8 cellular contexts compared by ENCODE assay signal in the genomic region with DNA sequence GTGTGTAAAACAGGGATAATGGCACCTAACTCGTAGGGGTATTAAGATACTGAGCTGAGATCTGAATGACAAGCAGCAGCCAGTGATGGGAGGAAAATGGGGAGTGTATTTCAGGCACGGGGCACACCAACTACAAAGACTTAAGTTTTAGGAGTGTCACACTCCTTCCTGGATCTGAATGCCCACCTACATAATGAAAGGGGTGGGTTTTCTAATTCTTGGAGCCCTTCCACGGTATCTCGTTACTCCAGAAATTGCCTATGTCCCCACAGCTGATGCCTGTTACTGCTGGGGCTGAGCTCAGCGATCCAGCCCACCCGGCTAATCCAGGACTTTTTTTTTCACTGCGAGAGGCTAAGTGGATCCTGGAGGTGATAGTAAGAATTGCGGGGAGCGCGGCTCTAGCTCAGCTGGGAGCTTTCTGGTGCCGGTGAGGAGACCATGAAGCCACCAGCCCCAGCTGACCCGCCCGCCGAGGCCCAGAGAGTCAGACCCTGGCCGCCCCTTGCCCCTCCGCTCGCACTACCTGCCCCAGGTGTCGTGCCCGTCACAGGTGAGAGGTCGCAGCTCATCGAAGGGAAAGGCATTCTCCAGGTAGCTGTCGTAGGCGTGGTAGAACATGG. TPM values are rescaled to one million over a fixed set of nuclear protein-coding genes. Genes with fewer than 3 reads are reported as not detected.
A peak's percentile ranks its signal among the peaks of the same experiment; 100 is the strongest.
DNase-seq lines count a peak whose midpoint lies in the region; ATAC-seq, FAIRE-seq and TF ChIP-seq lines count a peak whose summit lies in the region.

No MANE protein-coding gene starts in this region.

- H3K9me3 ChIP-seq in A549 (no peaks in the 10 kb centered on the region), adipocyte (ENCODE audit: control insufficient read depth, low read length) (no peaks in the 10 kb centered on the region), iPS DF 6.9 (ENCODE audit: control insufficient read depth, insufficient read depth, low read length) (no peaks in the 10 kb centered on the region), skeletal muscle tissue (ENCODE audit: control insufficient read depth in 3 of 3, low read length in 3 of 3) (no peaks in the 10 kb centered on the region)

- DNase-seq in A549 (ENCODE audit: low read depth in 1 of 2, low spot score in 1 of 2) (peak in 1 of 2 experiments; percentile 78), NB4 (ENCODE audit: low read depth) (peak; percentile 51), adipocyte (ENCODE audit: low read depth) (peak; percentile 44), iPS DF 6.9 (ENCODE audit: low read depth, low spot score) (no peak), NCI-H187 treated with DMSO at 0.1 percent for 48 hours (lab: John Stamatoyannopoulos, UW) (no peak), NCI-H2081 (lab: John Stamatoyannopoulos, UW) (no peak)

- 8% methylated on average over 14 of the region's 23 CpGs for WGBS in A549 (ENCODE audit: missing lambda C conversion rate)
- no CpG with 5 or more reads among the region's 23 CpGs for WGBS in iPS DF 6.9 (ENCODE audit: insufficient coverage, insufficient read length)

- TF ChIP-seq EP300 in A549 (IDR thresholded peaks at IDR 0.05): no peak

- TF ChIP-seq POLR2A in A549 (IDR thresholded peaks at IDR 0.05; ENCODE audit: low read length) (no peak), NB4 (IDR thresholded peaks at IDR 0.05; ENCODE audit: extremely low read depth, insufficient read length) (no peak)

- TF ChIP-seq CTCF in A549 (IDR thresholded peaks at IDR 0.05) (no peak), NB4 (IDR thresholded peaks at IDR 0.05; ENCODE audit: low read depth, low read length) (no peak)

- TF ChIP-seq RAD21 in A549 (conservative IDR thresholded peaks at IDR 0.05 in 1 of 2, IDR thresholded peaks at IDR 0.05 in 1 of 2): no peak

- H3K36me3 ChIP-seq in adipocyte (ENCODE audit: control insufficient read depth, insufficient read depth, low read length, severe bottlenecking) (peaks cover 13% of the 10 kb centered on the region), iPS DF 6.9 (ENCODE audit: control insufficient read depth, insufficient read depth, low read length) (no peaks in the 10 kb centered on the region; the same call in 1 of the 2 replicates), skeletal muscle tissue (ENCODE audit: control insufficient read depth in 3 of 3, insufficient read depth in 3 of 3, low read length in 3 of 3) (peaks cover 3 to 19% (median 11%) of the 10 kb centered on the region in 3 donors)

- H3K27ac ChIP-seq in A549 (peak overlapping the region; percentile 89), iPS DF 6.9 (ENCODE audit: low read length) (no peak overlapping the region), skeletal muscle tissue (ENCODE audit: low read depth, low read length) (peak overlapping the region; percentile 57)

- H3K4me3 ChIP-seq in A549 (peak overlapping the region; percentile 78), GM08714 (ENCODE audit: low read length) (peak overlapping the region; percentile 95), NB4 (ENCODE audit: low read depth, low read length) (peak overlapping the region; percentile 96), adipocyte (ENCODE audit: low read length) (peak overlapping the region; percentile 96), iPS DF 6.9 (ENCODE audit: low read length) (peak overlapping the region; percentile 60), skeletal muscle tissue (ENCODE audit: low read length in 3 of 3) (peak overlapping the region; percentile 86 to 96 (median 92))

- H3K4me1 ChIP-seq in A549 (peaks cover 17% of the 10 kb centered on the region), adipocyte (ENCODE audit: control insufficient read depth, insufficient read depth, low read length) (peaks cover 37% of the 10 kb centered on the region), iPS DF 6.9 (ENCODE audit: control insufficient read depth, insufficient read depth, low read length) (peaks cover 1% of the 10 kb centered on the region; the same call in 1 of the 2 replicates), skeletal muscle tissue (ENCODE audit: control insufficient read depth in 3 of 3, insufficient read depth in 3 of 3, low read length in 3 of 3) (peaks cover 16 to 18% (median 17%) of the 10 kb centered on the region in 3 donors)

- H3K27me3 ChIP-seq in adipocyte (replicated peaks; ENCODE audit: control insufficient read depth, insufficient read depth, low read length) (no peaks in the 10 kb centered on the region), iPS DF 6.9 (ENCODE audit: control insufficient read depth, insufficient read depth, low read length) (no peaks in the 10 kb centered on the region), skeletal muscle tissue (ENCODE audit: control insufficient read depth in 3 of 3, insufficient read depth in 3 of 3, low read length in 3 of 3) (no peaks in the 10 kb centered on the region)

- POLR2A ChIA-PET in A549 (lab: Yijun Ruan, JAX): interaction anchor here (0.9 to 2.2 kb wide), 7 partner anchors 14 to 131 kb away, joined by 3 to 9 read pairs (median 4); partner anchors contain the start of gene MMP24OS

- CTCF ChIA-PET in A549 (lab: Yijun Ruan, JAX): interaction anchor here (0.8 to 10.8 kb wide), 16 partner anchors 10 to 311 kb away, joined by 3 to 333 read pairs (median 5); partner anchors contain the start of gene MMP24OS

- peak; percentile 70 to 77 for ATAC-seq in A549

- H3K4me2 ChIP-seq in A549: peak overlapping the region; percentile 98

- no peak for FAIRE-seq in A549 (lab: Jason Lieb, UNC)

- H3K9ac ChIP-seq in adipocyte (ENCODE audit: low read length): peak overlapping the region; percentile 96
- peak overlapping the region; percentile 66 to 87 (median 81) for H3K9ac ChIP-seq in skeletal muscle tissue (ENCODE audit: low read depth in 1 of 3, low read length in 3 of 3)

TF ChIP-seq in A549, 52 proteins besides CTCF, POLR2A, EP300 and RAD21:
- TF ChIP-seq, protein P1, sequence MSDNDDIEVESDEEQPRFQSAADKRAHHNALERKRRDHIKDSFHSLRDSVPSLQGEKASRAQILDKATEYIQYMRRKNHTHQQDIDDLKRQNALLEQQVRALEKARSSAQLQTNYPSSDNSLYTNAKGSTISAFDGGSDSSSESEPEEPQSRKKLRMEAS (IDR thresholded peaks at IDR 0.05): no peak
- no peak for TF ChIP-seq ZFP36 (IDR thresholded peaks at IDR 0.05; ENCODE audit: borderline replicate concordance, partially characterized antibody)
- TF ChIP-seq REST (IDR thresholded peaks at IDR 0.05): no peak
- TF ChIP-seq BHLHE40 (IDR thresholded peaks at IDR 0.05; ENCODE audit: low read depth, low read length): no peak

RNA-seq across cellular contexts. Expression of gene EDEM2, which starts 0.7 kb away (rescaled TPM):
- polyA plus RNA-seq in A549 (2011; rRNA removed): 41.2 and 41.6 TPM in 2 replicates
- polyA plus RNA-seq in A549 (2012; cell fraction: cytosol; rRNA removed): 40.9 and 49.9 TPM in 2 replicates
- 40.4 and 42.3 TPM in 2 replicates for polyA plus RNA-seq in A549 (2012; cell fraction: nucleus; rRNA removed)
- polyA plus RNA-seq in A549 (2017; fragmentation: RNase III; extraction: RNeasy Plus Mini Kit Qiagen cat#74134 plus additional on column Dnase treatment): 48.9 to 52.0 TPM (median 51.2 TPM) in 3 replicates
- polyA minus RNA-seq in A549 (2011; rRNA and poly(A)+ RNA removed): 36.1 and 36.2 TPM in 2 replicates
- total RNA-seq in skeletal muscle tissue: 7.8 TPM

RNA-seq across cellular contexts. Expression of gene PROCR, which starts 25.5 kb away (rescaled TPM):
- 123 and 127 TPM in 2 replicates for polyA plus RNA-seq in A549 (2011; rRNA removed)
- polyA plus RNA-seq in A549 (2012; cell fraction: cytosol; rRNA removed): 183 and 229 TPM in 2 replicates
- polyA plus RNA-seq in A549 (2012; cell fraction: nucleus; rRNA removed): 195 and 257 TPM in 2 replicates
- polyA plus RNA-seq in A549 (2017; fragmentation: RNase III; extraction: RNeasy Plus Mini Kit Qiagen cat#74134 plus additional on column Dnase treatment): 132 to 149 TPM (median 134 TPM) in 3 replicates
- 57.6 and 61.8 TPM in 2 replicates for polyA minus RNA-seq in A549 (2011; rRNA and poly(A)+ RNA removed)
- 50.6 TPM for total RNA-seq in skeletal muscle tissue

RNA-seq across cellular contexts. Expression of gene TRPC4AP, which starts 53.8 kb away (rescaled TPM):
- polyA plus RNA-seq in A549 (2011; rRNA removed): 55.3 and 64.6 TPM in 2 replicates
- 51.8 and 65.8 TPM in 2 replicates for polyA plus RNA-seq in A549 (2012; cell fraction: cytosol; rRNA removed)
- 118 and 120 TPM in 2 replicates for polyA plus RNA-seq in A549 (2012; cell fraction: nucleus; rRNA removed)
- 49.5 to 51.4 TPM (median 50.7 TPM) in 3 replicates for polyA plus RNA-seq in A549 (2017; fragmentation: RNase III; extraction: RNeasy Plus Mini Kit Qiagen cat#74134 plus additional on column Dnase treatment)
- polyA minus RNA-seq in A549 (2011; rRNA and poly(A)+ RNA removed): 70.9 and 76.2 TPM in 2 replicates
- total RNA-seq in skeletal muscle tissue: 49.6 TPM

Comparison
In these comparisons a context has a peak if more than half of its experiments do, and no peak if none do; other contexts are left out.
1. DNase-seq: peak in NB4 (single experiment) and adipocyte (single experiment); none in iPS DF 6.9 (single experiment), NCI-H187 treated with DMSO at 0.1 percent for 48 hours (single experiment) and NCI-H2081 (0 of 2).
2. Peak in every context shown above with its lines, with median percentiles within 50 percentile points of each other: H3K4me3 ChIP-seq.